12 cellular contexts compared by ENCODE assay signal in the genomic region with DNA sequence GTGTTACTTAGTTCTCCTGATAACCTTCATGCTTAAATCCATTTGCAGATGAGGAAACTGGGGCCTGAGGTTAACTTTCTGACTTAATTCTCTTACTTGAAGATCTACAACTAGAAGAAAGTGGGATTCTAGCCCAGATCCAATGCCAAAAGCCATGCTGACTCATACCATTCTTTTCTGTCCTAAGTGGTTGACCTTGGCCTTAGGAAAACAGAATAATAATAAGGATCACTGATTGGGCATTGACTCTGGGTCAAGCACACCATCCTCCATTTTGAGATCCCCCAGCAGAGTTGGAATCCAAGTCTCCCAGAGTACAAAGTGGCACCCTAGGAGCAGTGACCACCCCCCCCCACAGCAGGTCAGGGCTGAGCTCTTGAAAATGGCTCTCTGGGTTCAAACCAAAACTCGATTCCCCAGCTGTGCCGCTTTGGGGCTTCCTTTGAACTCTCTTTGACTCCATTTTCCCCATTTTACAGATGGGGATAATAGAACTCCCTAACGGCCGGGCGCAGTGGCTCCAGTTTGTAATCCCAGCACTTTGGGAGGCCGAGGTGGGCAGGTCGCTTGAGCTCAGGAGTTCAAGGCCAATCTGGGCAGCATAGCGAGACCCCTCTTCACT. TPM values are rescaled to one million over a fixed set of nuclear protein-coding genes. Genes with fewer than 3 reads are reported as not detected.
DNase-seq lines count a peak whose midpoint lies in the region; ATAC-seq and TF ChIP-seq lines count a peak whose summit lies in the region.
"Had no signal": no experiment of that assay in that cellular context is flagged by ENCODE, and none has a peak within 500 bp of the region (broad histone marks: within the 10 kb centered on the region; RNA-seq: fewer than 3 reads in every experiment).

No MANE protein-coding gene starts in this region.

- no peak for TF ChIP-seq CTCF in PC-3 (conservative IDR thresholded peaks at IDR 0.05; ENCODE audit: low read depth, low read length)
- no peak for TF ChIP-seq CTCF in retinal pigment epithelial cell (conservative IDR thresholded peaks at IDR 0.05; ENCODE audit: low read depth, low read length)

- no peaks in the 10 kb centered on the region for H4K20me1 ChIP-seq in PC-3 (ENCODE audit: low read length)

- H3K9me2 ChIP-seq in PC-3 (replicated peaks; ENCODE audit: low read length): no peaks in the 10 kb centered on the region

- H3K27me3 Mint-ChIP-seq in activated T-helper 17 cell treated with anti-CD3 and anti-CD28 coated beads, Interleukin-2, amount 50 U/mL, for 72 hours: no peaks in the 10 kb centered on the region

- ATAC-seq in PC-3: peak; percentile 9; the same call in 1 of the 2 replicates
- ATAC-seq in activated T-helper 17 cell treated with anti-CD3 and anti-CD28 coated beads, Interleukin-2, amount 50 U/mL, for 72 hours (replicated peaks): no peak
- ATAC-seq: lower lobe of right lung had no signal

- no peak overlapping the region for H3K4me2 ChIP-seq in PC-3 (ENCODE audit: low read length)

- H2AFZ ChIP-seq in PC-3 (ENCODE audit: low read length): no peak overlapping the region

- intact Hi-C loops in PC-3 (cut with micrococcal nuclease): no loop called here

- BruUV-seq in PC-3 (replicated peaks; lab: Mats Ljungman, UMichigan): no TSS peak

- no peaks in the 10 kb centered on the region for H3K36me3 ChIP-seq in PC-3 (ENCODE audit: low read depth, low read length)
- H3K36me3 ChIP-seq: lower lobe of right lung had no signal

- peaks cover 13% of the 10 kb centered on the region for H3K4me1 Mint-ChIP-seq in activated T-helper 17 cell treated with anti-CD3 and anti-CD28 coated beads, Interleukin-2, amount 50 U/mL, for 72 hours

- no peaks in the 10 kb centered on the region for H3K79me2 ChIP-seq in PC-3 (ENCODE audit: low read length)

- H3K9ac ChIP-seq in PC-3 (ENCODE audit: low read length): no peak overlapping the region

- H3K27ac Mint-ChIP-seq in activated T-helper 17 cell treated with anti-CD3 and anti-CD28 coated beads, Interleukin-2, amount 50 U/mL, for 72 hours: no peak overlapping the region

- H3K4me1 ChIP-seq in PC-3 (ENCODE audit: insufficient read depth, low read length): peaks cover 36% of the 10 kb centered on the region

- CTCF ChIA-PET in PC-3 (lab: Charles Lee): no interaction called here

- no peak overlapping the region for H3K27ac ChIP-seq in PC-3 (ENCODE audit: low read length)
- H3K27ac ChIP-seq: lower lobe of right lung had no signal

- H3K4me3 Mint-ChIP-seq in activated T-helper 17 cell treated with anti-CD3 and anti-CD28 coated beads, Interleukin-2, amount 50 U/mL, for 72 hours: no peak overlapping the region

- H3F3A ChIP-seq in PC-3 (ENCODE audit: low read length, unreplicated experiment): no peaks in the 10 kb centered on the region

- H3K27me3 ChIP-seq in PC-3 (ENCODE audit: low read length): no peaks in the 10 kb centered on the region

- DNase-seq in ELR (ENCODE audit: low read depth): peak; percentile 68
- peak; percentile 83 for DNase-seq in PC-3
- peak; percentile 89 for DNase-seq in dermis blood vessel endothelial cell
- DNase-seq in retinal pigment epithelial cell (ENCODE audit: low read depth): peak; percentile 69
- DNase-seq in pons (ENCODE audit: low spot score): no peak
- no peak for DNase-seq in GM19240 (ENCODE audit: insufficient read length, low spot score)
- DNase-seq: activated T-cell treated with anti-CD3 and anti-CD28 coated beads, Interleukin-2, amount 50 U/mL, for 1 hour; cerebellar nuclear complex; lower lobe of right lung; retina; T-helper 9 cell had no signal

- H3K4me3 ChIP-seq in PC-3 (ENCODE audit: low read length): no peak overlapping the region
- no peak overlapping the region for H3K4me3 ChIP-seq in retinal pigment epithelial cell (ENCODE audit: low read length)
- H3K4me3 ChIP-seq: lower lobe of right lung had no signal

- no peaks in the 10 kb centered on the region for H3K9me3 ChIP-seq in PC-3 (ENCODE audit: low read length)
- H3K9me3 ChIP-seq: lower lobe of right lung had no signal

- no peaks in the 10 kb centered on the region for H3K9me3 Mint-ChIP-seq in activated T-helper 17 cell treated with anti-CD3 and anti-CD28 coated beads, Interleukin-2, amount 50 U/mL, for 72 hours

- no peaks in the 10 kb centered on the region for H3K36me3 Mint-ChIP-seq in activated T-helper 17 cell treated with anti-CD3 and anti-CD28 coated beads, Interleukin-2, amount 50 U/mL, for 72 hours (ENCODE audit: low read depth)

- POLR2A ChIA-PET in PC-3 (lab: Charles Lee; ENCODE audit: unreplicated experiment): interaction anchor here (0.6 kb wide), 1 partner anchor 9 kb away, joined by 3 read pairs; no protein-coding TSS in a partner anchor

RNA-seq across cellular contexts. Expression of gene ZNF217, which starts 12.8 kb away (rescaled TPM):
- total RNA-seq in PC-3 (2014; rRNA removed) (45.6 and 55.5 TPM in 2 replicates), dermis blood vessel endothelial cell (17.5 and 17.6 TPM in 2 replicates)
- 10 to 100 TPM; 52.7 to 54.2 TPM for total RNA-seq in activated T-helper 17 cell treated with anti-CD3 and anti-CD28 coated beads, Interleukin-2, amount 50 U/mL, for 72 hours

Comparison
In these comparisons a context has a peak if more than half of its experiments do, and no peak if none do; other contexts are left out.
1. DNase-seq: peak in ELR (single experiment), PC-3 (single experiment), dermis blood vessel endothelial cell (single experiment) and retinal pigment epithelial cell (single experiment); none in pons (single experiment) and GM19240 (single experiment).